ENCODE assay signal across 9 cellular contexts in the genomic region with DNA sequence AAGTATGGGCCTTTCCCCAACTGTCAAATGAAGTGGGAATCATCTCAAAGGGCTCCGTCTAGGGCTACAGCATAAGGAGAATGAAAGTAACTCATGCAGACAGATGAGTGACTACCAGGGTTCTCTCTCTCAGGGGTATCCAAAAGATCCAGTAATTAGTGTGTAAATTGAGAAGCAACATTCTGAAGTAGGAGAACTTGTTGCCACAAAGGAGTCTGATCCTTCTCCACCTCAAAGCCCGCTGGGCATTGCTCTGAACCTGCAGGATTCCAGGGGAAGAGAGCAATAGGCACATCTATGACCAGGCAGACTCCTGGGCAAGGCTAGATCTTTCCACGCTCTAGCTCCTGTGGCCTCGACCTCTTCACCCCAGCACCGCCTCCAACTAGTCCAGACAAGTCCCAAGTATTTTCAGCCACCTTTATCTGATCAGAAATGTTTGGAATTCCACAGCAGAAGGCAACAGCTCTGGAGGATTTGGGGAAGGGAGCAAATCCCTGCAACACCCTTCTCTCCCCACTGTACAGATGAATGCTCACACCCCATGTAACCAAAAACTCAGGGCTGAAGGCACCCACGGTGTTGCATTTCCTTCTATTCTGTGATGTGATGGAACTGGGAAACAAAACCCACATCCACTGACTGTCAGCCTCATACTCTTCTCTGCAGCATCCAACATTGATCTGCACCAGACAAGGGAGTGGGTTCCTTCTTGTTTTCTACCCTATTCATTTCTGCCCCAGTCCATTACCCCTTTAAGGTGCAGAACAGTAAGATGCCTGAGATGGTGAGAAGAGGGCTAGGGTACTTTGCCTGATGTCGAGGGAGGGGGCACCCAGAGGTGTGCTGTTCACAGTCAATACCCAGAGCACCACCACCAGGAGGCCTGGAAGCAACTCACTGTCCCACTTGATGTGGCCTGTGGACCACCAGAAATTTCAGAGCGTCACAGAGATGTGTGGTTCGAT. TPM values are rescaled to one million over a fixed set of nuclear protein-coding genes. Genes with fewer than 3 reads are reported as not detected.
DNase-seq lines count a peak whose midpoint lies in the region; ATAC-seq, FAIRE-seq and TF ChIP-seq lines count a peak whose summit lies in the region.
"Had no signal": no experiment of that assay in that cellular context is flagged by ENCODE, and none has a peak within 500 bp of the region (broad histone marks: within the 10 kb centered on the region; RNA-seq: fewer than 3 reads in every experiment).

No MANE protein-coding gene starts in this region.

- H2BK12ac ChIP-seq in trophoblast cell (ENCODE audit: low read length), result peak overlapping the region; percentile 16

- CTCF ChIA-PET in endothelial cell of umbilical vein (lab: Charles Lee), result interaction anchor here (1.1 to 6.2 kb wide), 6 partner anchors 11 to 43 kb away, joined by 5 to 97 read pairs (median 8); partner anchors contain the start of gene BCL2L1

- no peaks in the 10 kb centered on the region for H3K9me3 ChIP-seq in endothelial cell of umbilical vein (replicated peaks; ENCODE audit: control insufficient read depth, insufficient read depth, low read length)
- no peaks in the 10 kb centered on the region for H3K9me3 ChIP-seq in trophoblast cell (ENCODE audit: insufficient read depth, low read depth, low read length)

- H2BK120ac ChIP-seq in trophoblast cell (ENCODE audit: insufficient read depth, low read length, poor library complexity), result peak overlapping the region; percentile 61

- BruUV-seq in endothelial cell of umbilical vein (replicated peaks; lab: Mats Ljungman, UMichigan), result no TSS peak

- no CpG with 5 or more reads among the region's 9 CpGs for WGBS in trophoblast cell (ENCODE audit: extremely low coverage, insufficient coverage, insufficient read length)

- H4K91ac ChIP-seq in trophoblast cell (ENCODE audit: low read depth, low read length), result peak overlapping the region; percentile 87

- H3K79me1 ChIP-seq in trophoblast cell (ENCODE audit: low read length), result peaks cover 30% of the 10 kb centered on the region

- peak overlapping the region; percentile 32 for H3K27ac ChIP-seq in endothelial cell of umbilical vein (ENCODE audit: insufficient read depth, low read depth, low read length)
- peak overlapping the region; percentile 79 for H3K27ac ChIP-seq in trophoblast cell (ENCODE audit: low read depth, low read length)

- peak overlapping the region; percentile 16 for H2AK5ac ChIP-seq in trophoblast cell (ENCODE audit: low read length)

- H4K20me1 ChIP-seq in endothelial cell of umbilical vein (replicated peaks; ENCODE audit: control insufficient read depth, extremely low read depth, insufficient read depth, low read length), result no peaks in the 10 kb centered on the region

- peaks cover 2 to 14% of the 10 kb centered on the region in 2 experiments for H3K36me3 ChIP-seq in endothelial cell of umbilical vein (ENCODE audit: control insufficient read depth in 2 of 2, extremely low read depth in 1 of 2, insufficient read depth in 2 of 2, low read length in 2 of 2)
- H3K36me3 ChIP-seq in trophoblast cell (ENCODE audit: control insufficient read depth in 1 of 2, insufficient read depth in 2 of 2, low read length in 2 of 2), result peaks cover 4 to 11% of the 10 kb centered on the region in 2 experiments

- no peak overlapping the region for H4K12ac ChIP-seq in trophoblast cell (ENCODE audit: low read depth, low read length)

- dilution Hi-C loops in endothelial cell of umbilical vein (cut with MboI; ENCODE audit: extremely low pct_ligation_motif_present, low sequenced_read_pairs), result no loop called here

- H2BK5ac ChIP-seq in trophoblast cell (ENCODE audit: low read depth, low read length, poor library complexity), result peak overlapping the region; percentile 71

- TF ChIP-seq CTCF in endothelial cell of umbilical vein (IDR thresholded peaks at IDR 0.05; ENCODE audit: extremely low read depth in 1 of 2, insufficient read depth in 1 of 2, low read depth in 1 of 2, low read length in 2 of 2) (no peak), D721Med (IDR thresholded peaks at IDR 0.05; ENCODE audit: insufficient read depth, missing control alignments) (no peak)

- FAIRE-seq in endothelial cell of umbilical vein (lab: Jason Lieb, UNC) (no peak), D721Med (lab: Jason Lieb, UNC) (no peak)
- FAIRE-seq: GM18507 had no signal

- H3K14ac ChIP-seq in trophoblast cell (ENCODE audit: low read length), result peak overlapping the region; percentile 42

- H3K27me3 ChIP-seq in endothelial cell of umbilical vein (ENCODE audit: control insufficient read depth in 2 of 2, insufficient read depth in 2 of 2, low read length in 2 of 2) (no peaks in the 10 kb centered on the region), trophoblast cell (ENCODE audit: insufficient read depth, low read length) (no peaks in the 10 kb centered on the region)

- peak; percentile 72 for ATAC-seq in SK-N-SH treated with all-trans-retinoic acid at 6 μM for 48 hours

- H3K23ac ChIP-seq in trophoblast cell (ENCODE audit: low read length), result no peak overlapping the region

- H3K9ac ChIP-seq in endothelial cell of umbilical vein (replicated peaks; ENCODE audit: extremely low read depth, insufficient read depth, low read length) (no peak overlapping the region), trophoblast cell (ENCODE audit: low read length) (no peak overlapping the region)

- peak; percentile 3 for TF ChIP-seq POLR2A in endothelial cell of umbilical vein (IDR thresholded peaks at IDR 0.05; ENCODE audit: low read depth, low read length)

- peak overlapping the region; percentile 38 for H3K4ac ChIP-seq in trophoblast cell (ENCODE audit: low read depth, low read length)

- H3K4me1 ChIP-seq in endothelial cell of umbilical vein (ENCODE audit: control insufficient read depth, extremely low read depth, insufficient read depth, low read length) (peaks cover 66% of the 10 kb centered on the region), trophoblast cell (ENCODE audit: control insufficient read depth in 1 of 2, insufficient read depth in 2 of 2, low read length in 2 of 2) (peaks cover 44 to 49% of the 10 kb centered on the region in 2 experiments)

- intact Hi-C loops in endothelial cell of umbilical vein (cut with micrococcal nuclease), result no loop called here

- H3K4me3 ChIP-seq in endothelial cell of umbilical vein (replicated peaks in 1 of 3; ENCODE audit: insufficient read depth in 1 of 3, low read depth in 1 of 3, low read length in 3 of 3), result no peak overlapping the region
- H3K4me3 ChIP-seq in trophoblast cell (ENCODE audit: low read depth, low read length), result no peak overlapping the region

- H4K8ac ChIP-seq in trophoblast cell (ENCODE audit: low read depth, low read length), result peak overlapping the region; percentile 32

- H2AFZ ChIP-seq in endothelial cell of umbilical vein (ENCODE audit: low read depth, low read length) (no peak overlapping the region), trophoblast cell (ENCODE audit: insufficient read depth, low read length, poor library complexity) (no peak overlapping the region)

- H3K18ac ChIP-seq in trophoblast cell (ENCODE audit: low read length), result peak overlapping the region; percentile 27

- POLR2A ChIA-PET in endothelial cell of umbilical vein (lab: Charles Lee), result no interaction called here

- H3K79me2 ChIP-seq in endothelial cell of umbilical vein (ENCODE audit: control insufficient read depth, insufficient read depth, low read length) (peaks cover 77% of the 10 kb centered on the region), trophoblast cell (ENCODE audit: control insufficient read depth, insufficient read depth, low read length, poor library complexity) (peaks cover 7% of the 10 kb centered on the region)

- DNase-seq in GM03348 (ENCODE audit: low spot score), result peak; percentile 65
- DNase-seq in endothelial cell of umbilical vein (ENCODE audit: low read depth, low spot score), result no peak
- DNase-seq in trophoblast cell, result peak; percentile 24 to 55
- no peak for DNase-seq in NAMALWA (ENCODE audit: low spot score)
- DNase-seq in COR-L47 (lab: John Stamatoyannopoulos, UW), result no peak
- no peak for DNase-seq in D721Med (ENCODE audit: insufficient read length, low spot score)
- DNase-seq in activated CD4-positive, CD25-positive, alpha-beta regulatory T cell (lab: John Stamatoyannopoulos, UW), result no peak

- H3K9me1 ChIP-seq in endothelial cell of umbilical vein (replicated peaks; ENCODE audit: control insufficient read depth, extremely low read depth, insufficient read depth, low read length), result no peaks in the 10 kb centered on the region

- H3K4me2 ChIP-seq in endothelial cell of umbilical vein (ENCODE audit: insufficient read depth, low read length) (no peak overlapping the region), trophoblast cell (ENCODE audit: low read length) (peak overlapping the region; percentile 21)

TF ChIP-seq in SK-N-SH treated with all-trans-retinoic acid at 6 μM for 48 hours, 23 proteins besides CTCF, POLR2A, EP300 and RAD21 (continues in another document):
- TF ChIP-seq ZFP3 (CRISPR knock-in tag; IDR thresholded peaks at IDR 0.05), result peak; percentile 20; the same call in 1 of the 2 replicates

TF ChIP-seq in endothelial cell of umbilical vein, 7 proteins besides CTCF, POLR2A, EP300 and RAD21 (continues in another document):
- TF ChIP-seq FOS (IDR thresholded peaks at IDR 0.05; ENCODE audit: borderline replicate concordance, insufficient read depth, low read length), result no peak
- peak; percentile 15 for TF ChIP-seq POLR2AphosphoS5 (IDR thresholded peaks at IDR 0.05; ENCODE audit: insufficient read depth, low read depth, low read length)

RNA-seq across cellular contexts. Expression of gene COX4I2, which starts 41.0 kb away (rescaled TPM):
- total RNA-seq in endothelial cell of umbilical vein, result not detected in 2 replicates
- polyA plus RNA-seq in endothelial cell of umbilical vein, result not detected in 2 replicates
- not detected in 2 replicates for polyA plus RNA-seq in endothelial cell of umbilical vein (2011; cell fraction: cytosol; rRNA removed)
- not detected in 2 replicates for polyA plus RNA-seq in endothelial cell of umbilical vein (2011; cell fraction: nucleus; rRNA removed)
- not detected in 2 replicates for polyA plus RNA-seq in endothelial cell of umbilical vein (2012)
- polyA minus RNA-seq in endothelial cell of umbilical vein, result not detected in 2 replicates
- not detected for polyA minus RNA-seq in endothelial cell of umbilical vein (2011; cell fraction: cytosol; rRNA and poly(A)+ RNA removed)
- polyA minus RNA-seq in endothelial cell of umbilical vein (2011; cell fraction: nucleus; rRNA and poly(A)+ RNA removed), result not detected in 2 replicates
- 1.7 TPM in 2 replicates for polyA plus RNA-seq in trophoblast cell (2013)

RNA-seq across cellular contexts. Expression of gene BCL2L1, which starts 44.0 kb away (rescaled TPM):
- 101 and 105 TPM in 2 replicates for total RNA-seq in endothelial cell of umbilical vein
- polyA plus RNA-seq in endothelial cell of umbilical vein, result 78.0 and 81.3 TPM in 2 replicates
- polyA plus RNA-seq in endothelial cell of umbilical vein (2011; cell fraction: cytosol; rRNA removed), result 78.4 and 83.9 TPM in 2 replicates
- 42.9 and 43.5 TPM in 2 replicates for polyA plus RNA-seq in endothelial cell of umbilical vein (2011; cell fraction: nucleus; rRNA removed)
- polyA plus RNA-seq in endothelial cell of umbilical vein (2012), result 74.2 and 97.0 TPM in 2 replicates
- polyA minus RNA-seq in endothelial cell of umbilical vein, result 72.0 and 73.5 TPM in 2 replicates
- 22.6 TPM for polyA minus RNA-seq in endothelial cell of umbilical vein (2011; cell fraction: cytosol; rRNA and poly(A)+ RNA removed)
- polyA minus RNA-seq in endothelial cell of umbilical vein (2011; cell fraction: nucleus; rRNA and poly(A)+ RNA removed), result 27.9 and 30.0 TPM in 2 replicates
- 62.0 and 65.1 TPM in 2 replicates for polyA plus RNA-seq in trophoblast cell (2013)

Comparison
In these comparisons a context has a peak if more than half of its experiments do, and no peak if none do; other contexts are left out.
1. DNase-seq: peak in GM03348 (single experiment) and trophoblast cell (2 of 2); none in endothelial cell of umbilical vein (single experiment), NAMALWA (single experiment), COR-L47 (single experiment), D721Med (single experiment) and activated CD4-positive, CD25-positive, alpha-beta regulatory T cell (0 of 4).